ENCODE assay signal across 23 cellular contexts in genomic region chr10:98202378-98202777, GRCh38.
"Had no signal": no experiment of that assay in that cellular context is flagged by ENCODE, and none has a peak within 500 bp of the region (broad histone marks: within the 10 kb centered on the region; RNA-seq: fewer than 3 reads in every experiment).

No MANE protein-coding gene starts in this region.

- ATAC-seq: foreskin keratinocyte; gastroesophageal sphincter; heart right ventricle; left colon; left lobe of liver; naive thymus-derived CD4-positive, alpha-beta T cell had no signal

- H3K27ac Mint-ChIP-seq: memory B cell had no signal

- H3K4me3 Mint-ChIP-seq: memory B cell; naive thymus-derived CD4-positive, alpha-beta T cell had no signal

- DNase-seq: dermis blood vessel endothelial cell; dorsolateral prefrontal cortex; effector CD4-positive, alpha-beta T cell; effector memory CD4-positive, alpha-beta T cell; foreskin keratinocyte; head of caudate nucleus; heart right ventricle; hippocampal formation; kidney glomerular epithelial cell; left colon; left ventricle myocardium inferior; mammary epithelial cell; mesendoderm; midbrain; naive thymus-derived CD4-positive, alpha-beta T cell had no signal

- FAIRE-seq: colon, endothelial cell of umbilical vein, frontal cortex, islet of Langerhans, keratinocyte had no signal

- H3K9me3 Mint-ChIP-seq: memory B cell; naive thymus-derived CD4-positive, alpha-beta T cell had no signal

- H3K27me3 Mint-ChIP-seq: memory B cell; naive thymus-derived CD4-positive, alpha-beta T cell had no signal
